ENCODE assay signal across 10 cellular contexts in genomic region chr14:93006484-93007128, GRCh38.
DNase-seq lines count a peak whose midpoint lies in the region; ATAC-seq, FAIRE-seq and TF ChIP-seq lines count a peak whose summit lies in the region.
"Had no signal": no experiment of that assay in that cellular context is flagged by ENCODE, and none has a peak within 500 bp of the region (broad histone marks: within the 10 kb centered on the region; RNA-seq: fewer than 3 reads in every experiment).

No MANE protein-coding gene starts in this region.

- no peak for FAIRE-seq in pancreas (lab: Jason Lieb, UNC)

- no peaks in the 10 kb centered on the region for H3K9me3 ChIP-seq in pancreas

- no peak overlapping the region for H3K4me3 Mint-ChIP-seq in effector memory CD8-positive, alpha-beta T cell

- intact Hi-C loops in pancreas (cut with DNase I): no loop called here

- H3K27me3 Mint-ChIP-seq in effector memory CD8-positive, alpha-beta T cell: no peaks in the 10 kb centered on the region

- H3K4me1 Mint-ChIP-seq in effector memory CD8-positive, alpha-beta T cell (ENCODE audit: low read depth in 2 of 2): peaks cover 20 to 23% of the 10 kb centered on the region in 2 donors

- TF ChIP-seq CTCF in pancreas (IDR thresholded peaks at IDR 0.05): no peak

- peak overlapping the region; percentile 13 to 17 for H3K27ac Mint-ChIP-seq in effector memory CD8-positive, alpha-beta T cell

- no peaks in the 10 kb centered on the region for H3K36me3 ChIP-seq in pancreas

- H3K9me3 Mint-ChIP-seq in effector memory CD8-positive, alpha-beta T cell: no peaks in the 10 kb centered on the region

- no peak for ATAC-seq in effector memory CD8-positive, alpha-beta T cell (replicated peaks)
- ATAC-seq in pancreas (no peak), left lobe of liver (no peak), GM19035 (IDR thresholded peaks at IDR 0.05; ENCODE audit: unreplicated experiment) (no peak)

- H3K27ac ChIP-seq in pancreas: peak overlapping the region in 3 of 4 donors; percentile 0 to 41 (median 31)

- H3K4me1 ChIP-seq in pancreas: peaks cover 0 to 12% (median 10%) of the 10 kb centered on the region in 3 donors

- peaks cover 4% of the 10 kb centered on the region for H3K36me3 Mint-ChIP-seq in effector memory CD8-positive, alpha-beta T cell (ENCODE audit: insufficient read depth)

- H3K27me3 ChIP-seq in pancreas: no peaks in the 10 kb centered on the region

- 53 to 72% methylated on average over 8 of the region's 8 CpGs for WGBS in pancreas, 2 donors

- no peak overlapping the region for H3K4me3 ChIP-seq in pancreas

- DNase-seq in EL (peak; percentile 36), NCI-H345 treated with DMSO at 0.1 percent for 48 hours (lab: John Stamatoyannopoulos, UW; ENCODE audit: unreplicated experiment) (peak; percentile 46), pancreas (peak in 2 of 6 donors; percentile 15 to 43), left lobe of liver (ENCODE audit: low spot score) (no peak), GDM1 (lab: John Stamatoyannopoulos, UW) (no peak)
- DNase-seq in effector memory CD8-positive, alpha-beta T cell: no peak
- no peak for DNase-seq in stimulated activated CD4-positive, alpha-beta T cell treated with anti-CD3 and anti-CD28 coated beads, Interleukin-12 subunit alpha, Interleukin-12 subunit beta, amount 100 ng/mL, for 4 hours
- DNase-seq: DMS53; effector CD4-positive, alpha-beta T cell had no signal

Comparison
In these comparisons a context has a peak if more than half of its experiments do, and no peak if none do; other contexts are left out.
1. DNase-seq: peak in EL (single experiment) and NCI-H345 treated with DMSO at 0.1 percent for 48 hours (single experiment); none in effector memory CD8-positive, alpha-beta T cell (0 of 3), left lobe of liver (single experiment), GDM1 (single experiment) and stimulated activated CD4-positive, alpha-beta T cell treated with anti-CD3 and anti-CD28 coated beads, Interleukin-12 subunit alpha, Interleukin-12 subunit beta, amount 100 ng/mL, for 4 hours (single experiment).